ENCODE assay signal across 1 cellular context in the genomic region with DNA sequence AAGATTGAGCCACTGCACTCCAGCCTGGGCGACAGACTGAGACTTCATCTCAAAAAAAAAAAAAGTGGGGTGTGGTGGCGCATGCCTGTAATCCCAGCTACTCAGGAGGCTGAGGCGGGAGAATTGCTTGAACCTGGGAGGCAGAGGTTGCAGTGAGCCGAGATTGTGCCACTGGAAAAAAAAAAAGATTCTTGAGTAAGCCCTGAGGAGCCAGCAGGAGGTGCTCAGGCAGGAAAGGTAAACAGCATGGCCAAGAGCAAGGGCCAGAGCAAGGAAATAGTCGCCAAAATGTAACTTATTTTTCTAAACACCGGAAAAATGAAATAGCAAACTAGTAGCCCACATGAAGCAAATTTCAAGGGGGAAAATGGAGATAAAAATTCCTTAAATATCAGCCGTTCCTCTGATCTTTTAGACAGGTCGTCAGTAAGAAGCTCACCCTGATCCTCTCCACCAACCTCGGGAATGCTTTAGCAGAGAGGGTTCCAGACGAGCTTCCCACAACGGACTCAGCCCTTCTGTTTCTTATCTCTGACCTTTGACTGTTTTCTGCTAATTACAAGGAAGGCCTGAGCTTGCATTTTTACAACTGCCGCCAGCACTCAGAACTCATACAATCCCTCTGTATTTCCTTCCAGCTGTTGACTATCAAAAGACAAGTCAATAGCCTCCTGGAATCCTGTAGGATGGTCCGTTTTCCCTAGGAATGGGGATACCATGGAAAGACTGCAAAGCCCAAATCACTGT.
TF ChIP-seq lines count a peak whose summit lies in the region.

No MANE protein-coding gene starts in this region.

TF ChIP-seq in A549, 52 proteins besides CTCF, POLR2A, EP300 and RAD21 (continued from another document):
- TF ChIP-seq, protein P1, sequence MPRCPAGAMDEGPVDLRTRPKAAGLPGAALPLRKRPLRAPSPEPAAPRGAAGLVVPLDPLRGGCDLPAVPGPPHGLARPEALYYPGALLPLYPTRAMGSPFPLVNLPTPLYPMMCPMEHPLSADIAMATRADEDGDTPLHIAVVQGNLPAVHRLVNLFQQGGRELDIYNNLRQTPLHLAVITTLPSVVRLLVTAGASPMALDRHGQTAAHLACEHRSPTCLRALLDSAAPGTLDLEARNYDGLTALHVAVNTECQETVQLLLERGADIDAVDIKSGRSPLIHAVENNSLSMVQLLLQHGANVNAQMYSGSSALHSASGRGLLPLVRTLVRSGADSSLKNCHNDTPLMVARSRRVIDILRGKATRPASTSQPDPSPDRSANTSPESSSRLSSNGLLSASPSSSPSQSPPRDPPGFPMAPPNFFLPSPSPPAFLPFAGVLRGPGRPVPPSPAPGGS (IDR thresholded peaks at IDR 0.05), result no peak
